ENCODE assay signal across 16 cellular contexts in genomic region chr11:48049036-48049435, GRCh38.
DNase-seq lines count a peak whose midpoint lies in the region; ATAC-seq and TF ChIP-seq lines count a peak whose summit lies in the region.
"Had no signal": no experiment of that assay in that cellular context is flagged by ENCODE, and none has a peak within 500 bp of the region (broad histone marks: within the 10 kb centered on the region; RNA-seq: fewer than 3 reads in every experiment).

No MANE protein-coding gene starts in this region.

- POLR2A ChIA-PET in activated CD4-positive, alpha-beta T cell treated with anti-CD3 and anti-CD28 coated beads, Interleukin-2, amount 10 ng/mL, durations not matched to agents 7 days and 5 days (lab: Charles Lee) = no interaction called here
- POLR2A ChIA-PET in activated CD4-positive, alpha-beta T cell treated with anti-CD3 and anti-CD28 coated beads for 36 hours (lab: Charles Lee) = no interaction called here
- POLR2A ChIA-PET in PC-9 (lab: Charles Lee; ENCODE audit: unreplicated experiment) = no interaction called here

- peaks cover 2% of the 10 kb centered on the region for H3K9me3 Mint-ChIP-seq in activated CD4-positive, alpha-beta T cell treated with anti-CD3 and anti-CD28 coated beads, Interleukin-2, amount 10 ng/mL, durations not matched to agents 7 days and 5 days
- H3K9me3 Mint-ChIP-seq in activated CD4-positive, alpha-beta T cell treated with anti-CD3 and anti-CD28 coated beads for 36 hours (ENCODE audit: low read depth) = no peaks in the 10 kb centered on the region
- H3K9me3 Mint-ChIP-seq in immature natural killer cell = no peaks in the 10 kb centered on the region
- H3K9me3 Mint-ChIP-seq in stimulated activated naive B cell treated with anti-CD40 and anti-IgM and Interleukin-4, amounts not matched to agents 10 μg/mL and 1 μg/mL and 100 μg/mL, for 72 hours = no peaks in the 10 kb centered on the region
- H3K9me3 Mint-ChIP-seq: activated naive CD4-positive, alpha-beta T cell treated with anti-CD3 and anti-CD28 coated beads, Interleukin-2, amount 50 U/mL, for 72 hours had no signal

- peak overlapping the region; percentile 81 for H3K27ac Mint-ChIP-seq in activated CD4-positive, alpha-beta T cell treated with anti-CD3 and anti-CD28 coated beads, Interleukin-2, amount 10 ng/mL, durations not matched to agents 7 days and 5 days
- no peak overlapping the region for H3K27ac Mint-ChIP-seq in activated CD4-positive, alpha-beta T cell treated with anti-CD3 and anti-CD28 coated beads for 36 hours
- H3K27ac Mint-ChIP-seq in immature natural killer cell = peak overlapping the region in 5 of 6 donors; percentile 35 to 84 (median 69)
- peak overlapping the region; percentile 9 for H3K27ac Mint-ChIP-seq in stimulated activated naive B cell treated with anti-CD40 and anti-IgM and Interleukin-4, amounts not matched to agents 10 μg/mL and 1 μg/mL and 100 μg/mL, for 72 hours

- peaks cover 78% of the 10 kb centered on the region for H3K79me2 ChIP-seq in PC-9 (ENCODE audit: low read depth)

- H2AFZ ChIP-seq in PC-9 = no peak overlapping the region

- intact Hi-C loops in activated CD4-positive, alpha-beta T cell treated with anti-CD3 and anti-CD28 coated beads for 36 hours (cut with DNase I, micrococcal nuclease) = loop anchor here in 1 of 2 experiments (2.0 to 10.0 kb wide), 3 partner anchors 20 to 184 kb away; no protein-coding TSS in a partner anchor
- intact Hi-C loops in PC-9 (cut with micrococcal nuclease; ENCODE audit: unreplicated experiment) = no loop called here

- no peaks in the 10 kb centered on the region for H3K9me3 ChIP-seq in PC-9 (ENCODE audit: insufficient read depth, low read depth)
- H3K9me3 ChIP-seq: Peyer's patch had no signal

- no peaks in the 10 kb centered on the region for H3K27me3 Mint-ChIP-seq in activated CD4-positive, alpha-beta T cell treated with anti-CD3 and anti-CD28 coated beads, Interleukin-2, amount 10 ng/mL, durations not matched to agents 7 days and 5 days
- H3K27me3 Mint-ChIP-seq in activated CD4-positive, alpha-beta T cell treated with anti-CD3 and anti-CD28 coated beads for 36 hours = no peaks in the 10 kb centered on the region
- peaks cover 0 to 6% (median 3%) of the 10 kb centered on the region in 3 donors for H3K27me3 Mint-ChIP-seq in immature natural killer cell (ENCODE audit: low read depth in 3 of 3)
- H3K27me3 Mint-ChIP-seq in stimulated activated naive B cell treated with anti-CD40 and anti-IgM and Interleukin-4, amounts not matched to agents 10 μg/mL and 1 μg/mL and 100 μg/mL, for 72 hours = no peaks in the 10 kb centered on the region

- peak overlapping the region; percentile 91 for H3K27ac ChIP-seq in PC-9
- H3K27ac ChIP-seq: Peyer's patch had no signal

- no peak for ATAC-seq in activated CD4-positive, alpha-beta T cell treated with anti-CD3 and anti-CD28 coated beads for 36 hours
- no peak for ATAC-seq in stimulated activated naive B cell treated with anti-CD40 and anti-IgM and Interleukin-4, amounts not matched to agents 10 μg/mL and 1 μg/mL and 100 μg/mL, for 72 hours (replicated peaks)
- no peak for ATAC-seq in activated CD4-positive, CD25-positive, alpha-beta regulatory T cell treated with anti-CD3 and anti-CD28 coated beads, Interleukin-2, amount 50 U/mL, for 24 hours
- ATAC-seq in HG03280 (IDR thresholded peaks at IDR 0.05; ENCODE audit: unreplicated experiment) = no peak
- ATAC-seq: activated naive CD4-positive, alpha-beta T cell treated with anti-CD3 and anti-CD28 coated beads, Interleukin-2, amount 50 U/mL, for 72 hours had no signal

- peaks cover 81% of the 10 kb centered on the region for H3K4me1 Mint-ChIP-seq in activated CD4-positive, alpha-beta T cell treated with anti-CD3 and anti-CD28 coated beads, Interleukin-2, amount 10 ng/mL, durations not matched to agents 7 days and 5 days
- peaks cover 60% of the 10 kb centered on the region for H3K4me1 Mint-ChIP-seq in activated CD4-positive, alpha-beta T cell treated with anti-CD3 and anti-CD28 coated beads for 36 hours
- H3K4me1 Mint-ChIP-seq in immature natural killer cell = peaks cover 78% of the 10 kb centered on the region in 2 donors
- peaks cover 44 to 77% of the 10 kb centered on the region in 2 donors for H3K4me1 Mint-ChIP-seq in stimulated activated naive B cell treated with anti-CD40 and anti-IgM and Interleukin-4, amounts not matched to agents 10 μg/mL and 1 μg/mL and 100 μg/mL, for 72 hours

- no TSS peak for BruUV-seq in PC-9 (replicated peaks; lab: Mats Ljungman, UMichigan)

- peak overlapping the region; percentile 73 for H3K4me2 ChIP-seq in PC-9

- no peaks in the 10 kb centered on the region for H3K36me3 ChIP-seq in PC-9 (ENCODE audit: low read depth)
- H3K36me3 ChIP-seq: Peyer's patch had no signal

- no peaks in the 10 kb centered on the region for H4K20me1 ChIP-seq in PC-9 (ENCODE audit: insufficient read depth)

- DNase-seq in activated CD4-positive, alpha-beta T cell treated with anti-CD3 and anti-CD28 coated beads, Interleukin-2, amount 10 ng/mL, durations not matched to agents 7 days and 5 days = no peak
- DNase-seq in activated CD4-positive, alpha-beta T cell treated with anti-CD3 and anti-CD28 coated beads for 36 hours = no peak
- peak in 1 of 2 experiments; percentile 33 for DNase-seq in PC-9
- no peak for DNase-seq in immature natural killer cell
- no peak for DNase-seq in stimulated activated naive B cell treated with anti-CD40 and anti-IgM and Interleukin-4, amounts not matched to agents 10 μg/mL and 1 μg/mL and 100 μg/mL, for 72 hours
- no peak for DNase-seq in HuH-7 (ENCODE audit: low spot score)
- DNase-seq: MM.1S; NCI-H2029; NCI-H524 treated with DMSO at 0.1 percent for 48 hours; retina; stimulated activated CD4-positive, alpha-beta T cell treated with anti-CD3 and anti-CD28 coated beads, Interleukin-1b, Interleukin-23, amount 100 ng/mL, for 48 hours had no signal

- peaks cover 54% of the 10 kb centered on the region for H3K36me3 Mint-ChIP-seq in activated CD4-positive, alpha-beta T cell treated with anti-CD3 and anti-CD28 coated beads, Interleukin-2, amount 10 ng/mL, durations not matched to agents 7 days and 5 days (ENCODE audit: low read depth)
- peaks cover 7% of the 10 kb centered on the region for H3K36me3 Mint-ChIP-seq in activated CD4-positive, alpha-beta T cell treated with anti-CD3 and anti-CD28 coated beads for 36 hours (ENCODE audit: low read depth)
- peaks cover 0 to 3% (median 0%) of the 10 kb centered on the region in 3 donors for H3K36me3 Mint-ChIP-seq in immature natural killer cell
- peaks cover 0 to 1% of the 10 kb centered on the region in 2 donors for H3K36me3 Mint-ChIP-seq in stimulated activated naive B cell treated with anti-CD40 and anti-IgM and Interleukin-4, amounts not matched to agents 10 μg/mL and 1 μg/mL and 100 μg/mL, for 72 hours

- H3K4me3 Mint-ChIP-seq in activated CD4-positive, alpha-beta T cell treated with anti-CD3 and anti-CD28 coated beads, Interleukin-2, amount 10 ng/mL, durations not matched to agents 7 days and 5 days = no peak overlapping the region
- no peak overlapping the region for H3K4me3 Mint-ChIP-seq in activated CD4-positive, alpha-beta T cell treated with anti-CD3 and anti-CD28 coated beads for 36 hours
- H3K4me3 Mint-ChIP-seq in immature natural killer cell = peak overlapping the region in 2 of 5 donors; percentile 21 to 24
- no peak overlapping the region for H3K4me3 Mint-ChIP-seq in stimulated activated naive B cell treated with anti-CD40 and anti-IgM and Interleukin-4, amounts not matched to agents 10 μg/mL and 1 μg/mL and 100 μg/mL, for 72 hours

- H3K9me2 ChIP-seq in PC-9 (ENCODE audit: insufficient read depth) = no peaks in the 10 kb centered on the region

- H3K4me1 ChIP-seq in PC-9 (replicated peaks; ENCODE audit: insufficient read depth) = peaks cover 67% of the 10 kb centered on the region

- peaks cover 47% of the 10 kb centered on the region for H3F3A ChIP-seq in PC-9 (ENCODE audit: insufficient read depth, low read depth)

- TF ChIP-seq CTCF in PC-9 (conservative IDR thresholded peaks at IDR 0.05) = no peak

- no peak overlapping the region for H3K4me3 ChIP-seq in PC-9
- H3K4me3 ChIP-seq: lung, Peyer's patch had no signal

- H3K27me3 ChIP-seq in PC-9 (ENCODE audit: insufficient read depth, low read depth) = no peaks in the 10 kb centered on the region
- H3K27me3 ChIP-seq: Peyer's patch had no signal

- CTCF ChIA-PET in activated CD4-positive, alpha-beta T cell treated with anti-CD3 and anti-CD28 coated beads, Interleukin-2, amount 10 ng/mL, durations not matched to agents 7 days and 5 days (lab: Charles Lee) = interaction anchor here (0.6 to 2.4 kb wide), 3 partner anchors 12 to 115 kb away, joined by 3 to 8 read pairs (median 3); no protein-coding TSS in a partner anchor
- CTCF ChIA-PET in activated CD4-positive, alpha-beta T cell treated with anti-CD3 and anti-CD28 coated beads for 36 hours (lab: Charles Lee) = interaction anchor here (0.9 kb wide), 1 partner anchor 34 kb away, joined by 3 read pairs; no protein-coding TSS in a partner anchor
- CTCF ChIA-PET in PC-9 (lab: Charles Lee) = no interaction called here
